7 cellular contexts compared by ENCODE assay signal in the genomic region with DNA sequence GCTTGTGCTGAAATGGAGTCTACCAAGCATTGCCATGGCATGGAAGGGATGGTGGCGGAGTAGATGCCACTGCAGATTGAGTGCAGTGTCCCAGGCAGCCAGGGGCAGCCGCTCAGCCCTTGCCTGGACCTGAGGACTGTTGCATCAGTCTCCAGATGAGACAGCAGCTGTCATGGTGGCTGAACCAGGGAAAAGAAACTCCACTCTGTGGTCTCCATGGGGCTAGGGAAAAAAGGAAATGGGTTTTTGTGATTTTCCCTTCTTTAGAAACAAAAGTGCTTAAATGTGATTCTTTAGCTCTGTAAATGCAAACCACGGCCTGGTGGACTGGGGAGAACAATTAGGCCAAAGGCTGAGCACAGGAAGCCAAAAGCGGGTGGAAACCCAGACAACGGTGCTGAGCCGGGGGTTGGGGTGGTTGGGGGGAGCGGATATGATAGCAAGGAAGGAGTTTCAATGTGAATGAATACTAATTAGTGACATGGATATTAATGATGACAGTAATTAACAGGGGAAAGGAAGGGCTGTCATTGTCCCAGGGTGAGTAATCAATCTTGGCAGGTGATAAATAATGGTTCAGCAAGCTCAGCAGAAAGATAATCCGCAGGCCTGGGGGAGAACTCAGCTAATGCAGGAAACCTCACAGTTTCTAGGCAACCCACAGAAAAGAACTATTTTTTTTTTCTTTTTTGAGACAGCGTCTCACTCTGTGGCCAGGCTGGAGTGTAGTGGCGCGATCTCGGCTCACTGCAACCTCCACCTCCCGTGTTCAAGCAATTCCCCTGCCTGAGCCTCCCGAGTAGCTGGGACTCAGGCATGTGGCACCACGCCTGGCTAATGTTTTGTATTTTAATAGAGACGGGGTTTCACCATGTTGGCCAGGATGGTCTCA.
DNase-seq lines count a peak whose midpoint lies in the region; ATAC-seq and TF ChIP-seq lines count a peak whose summit lies in the region.

No MANE protein-coding gene starts in this region.

- TF ChIP-seq CTCF in mucosa of descending colon (IDR thresholded peaks at IDR 0.05), result no peak

- no peak overlapping the region for H3K4me3 ChIP-seq in mucosa of descending colon

- DNase-seq in activated T-helper 1 cell treated with Interleukin-2 at 50 U/mL for 16 hours (ENCODE audit: low read depth) (peak; percentile 9), mucosa of descending colon (peak; percentile 17 to 53 (median 37)), SHP77 treated with DMSO at 0.1 percent for 48 hours (lab: John Stamatoyannopoulos, UW) (no peak), NCI-H345 (lab: John Stamatoyannopoulos, UW) (no peak), NCI-H1436 (lab: John Stamatoyannopoulos, UW) (no peak)

- H3K9me3 ChIP-seq in KOPT-K1 (ENCODE audit: insufficient read depth, low read length, poor library complexity, severe bottlenecking), result no peaks in the 10 kb centered on the region
- H3K9me3 ChIP-seq in mucosa of descending colon, result no peaks in the 10 kb centered on the region

- H3K36me3 ChIP-seq in KOPT-K1 (ENCODE audit: insufficient read depth, low read length) (no peaks in the 10 kb centered on the region), mucosa of descending colon (ENCODE audit: low read depth) (no peaks in the 10 kb centered on the region)

- peak overlapping the region; percentile 95 for H3K27ac ChIP-seq in KOPT-K1 (ENCODE audit: low read depth, low read length, poor library complexity, severe bottlenecking)

- ATAC-seq in GM21515 (IDR thresholded peaks at IDR 0.05; ENCODE audit: unreplicated experiment), result peak; percentile 55
- peak; percentile 71 for ATAC-seq in mucosa of descending colon

- H3K4me1 ChIP-seq in mucosa of descending colon (ENCODE audit: low read depth), result no peaks in the 10 kb centered on the region

- intact Hi-C loops in mucosa of descending colon (cut with DNase I, micrococcal nuclease), result no loop called here

Comparison
In these comparisons a context has a peak if more than half of its experiments do, and no peak if none do; other contexts are left out.
1. DNase-seq: peak in activated T-helper 1 cell treated with Interleukin-2 at 50 U/mL for 16 hours (single experiment) and mucosa of descending colon (3 of 3); none in SHP77 treated with DMSO at 0.1 percent for 48 hours (single experiment), NCI-H345 (single experiment) and NCI-H1436 (single experiment).